19 cellular contexts compared by ENCODE assay signal in genomic region chr19:11942008-11942842, GRCh38. TPM values are rescaled to one million over a fixed set of nuclear protein-coding genes. Genes with fewer than 3 reads are reported as not detected.
DNase-seq lines count a peak whose midpoint lies in the region; ATAC-seq, FAIRE-seq and TF ChIP-seq lines count a peak whose summit lies in the region.
"Had no signal": no experiment of that assay in that cellular context is flagged by ENCODE, and none has a peak within 500 bp of the region (broad histone marks: within the 10 kb centered on the region; RNA-seq: fewer than 3 reads in every experiment).

No MANE protein-coding gene starts in this region.

- TF ChIP-seq CTCF in OCI-LY3 (IDR thresholded peaks at IDR 0.05; ENCODE audit: low read depth, low read length) (no peak), bronchial epithelial cell (IDR thresholded peaks at IDR 0.05; ENCODE audit: insufficient read depth, low read length, severe bottlenecking) (no peak)

- DNase-seq in bronchial epithelial cell (ENCODE audit: low read depth) (no peak), NCI-H1436 treated with DMSO at 0.1 percent for 48 hours (lab: John Stamatoyannopoulos, UW) (no peak)
- peak; percentile 48 for DNase-seq in stimulated activated naive B cell treated with anti-CD40 and anti-IgM and Interleukin-4, amounts not matched to agents 10 μg/mL and 1 μg/mL and 100 μg/mL, for 72 hours
- DNase-seq in activated CD4-positive, alpha-beta T cell treated with anti-CD3 and anti-CD28 coated beads for 4 hours: no peak
- DNase-seq: BE2C; CD8-positive, alpha-beta memory T cell; DND-41; GDM1; GOT3; HFFc6 had no signal

- no peaks in the 10 kb centered on the region for H3K27me3 ChIP-seq in BLaER1 treated with 17β-estradiol and CSF1 and Interleukin-3, amounts not matched to agents 10 nM and 100 nM
- no peaks in the 10 kb centered on the region for H3K27me3 ChIP-seq in OCI-LY3 (ENCODE audit: low read depth, low read length)
- H3K27me3 ChIP-seq in bronchial epithelial cell (ENCODE audit: control insufficient read depth, insufficient read depth, low read length): no peaks in the 10 kb centered on the region
- H3K27me3 ChIP-seq: BE2C had no signal

- peaks cover 9 to 13% of the 10 kb centered on the region in 2 donors for H3K4me1 Mint-ChIP-seq in stimulated activated naive B cell treated with anti-CD40 and anti-IgM and Interleukin-4, amounts not matched to agents 10 μg/mL and 1 μg/mL and 100 μg/mL, for 72 hours

- peak; percentile 13 for FAIRE-seq in bronchial epithelial cell (lab: Jason Lieb, UNC)
- FAIRE-seq: A204.1, GM18507 had no signal

- H3K4me3 ChIP-seq in BLaER1 treated with 17β-estradiol and CSF1 and Interleukin-3, amounts not matched to agents 10 nM and 100 nM: peak overlapping the region; percentile 16 to 54 (median 29); a peak in 15 of 20 replicates
- no peak overlapping the region for H3K4me3 ChIP-seq in OCI-LY3 (ENCODE audit: low read length)
- H3K4me3 ChIP-seq in bronchial epithelial cell (ENCODE audit: low read depth, low read length): no peak overlapping the region
- H3K4me3 ChIP-seq: HAP-1 had no signal

- H3K36me3 ChIP-seq in BLaER1 treated with 17β-estradiol and CSF1 and Interleukin-3, amounts not matched to agents 10 nM and 100 nM: peaks cover 90 to 94% (median 92%) of the 10 kb centered on the region in 11 experiments
- H3K36me3 ChIP-seq in OCI-LY3 (replicated peaks; ENCODE audit: low read depth, low read length) (peaks cover 71% of the 10 kb centered on the region), bronchial epithelial cell (ENCODE audit: control insufficient read depth, insufficient read depth, low read length) (peaks cover 5% of the 10 kb centered on the region)

- peaks cover 19 to 33% of the 10 kb centered on the region in 2 donors for H3K9me3 Mint-ChIP-seq in stimulated activated naive B cell treated with anti-CD40 and anti-IgM and Interleukin-4, amounts not matched to agents 10 μg/mL and 1 μg/mL and 100 μg/mL, for 72 hours

- peak overlapping the region in 1 of 2 donors; percentile 39 for H3K4me3 Mint-ChIP-seq in stimulated activated naive B cell treated with anti-CD40 and anti-IgM and Interleukin-4, amounts not matched to agents 10 μg/mL and 1 μg/mL and 100 μg/mL, for 72 hours
- H3K4me3 Mint-ChIP-seq: HFFc6, IgD-negative memory B cell had no signal

- no peak overlapping the region for H3K9ac ChIP-seq in BLaER1 treated with 17β-estradiol and CSF1 and Interleukin-3, amounts not matched to agents 10 nM and 100 nM
- no peak overlapping the region for H3K9ac ChIP-seq in OCI-LY3 (ENCODE audit: low read length)
- H3K9ac ChIP-seq: KMS-11 had no signal

- no peak overlapping the region for H3K27ac ChIP-seq in BLaER1 treated with 17β-estradiol and CSF1 and Interleukin-3, amounts not matched to agents 10 nM and 100 nM
- H3K27ac ChIP-seq in OCI-LY3 (ENCODE audit: low read length): 0 out of 2 replicates have a peak overlapping the region, but pooled peaks have one; percentile 25
- H3K27ac ChIP-seq: KMS-11 had no signal

- no peaks in the 10 kb centered on the region for H4K20me1 ChIP-seq in BLaER1 treated with 17β-estradiol and CSF1 and Interleukin-3, amounts not matched to agents 10 nM and 100 nM
- H4K20me1 ChIP-seq in OCI-LY3 (ENCODE audit: insufficient read depth, low read length): 0 out of 2 replicates have a peak, but pooled peaks cover 4% of the 10 kb centered on the region

- no peak overlapping the region for H3K4me2 ChIP-seq in BLaER1 treated with 17β-estradiol and CSF1 and Interleukin-3, amounts not matched to agents 10 nM and 100 nM
- H3K4me2 ChIP-seq in OCI-LY3 (ENCODE audit: low read length): no peak overlapping the region
- H3K4me2 ChIP-seq: KMS-11 had no signal

- no peak overlapping the region for H2AFZ ChIP-seq in OCI-LY3 (ENCODE audit: low read depth, low read length)

- H3K27ac Mint-ChIP-seq in stimulated activated naive B cell treated with anti-CD40 and anti-IgM and Interleukin-4, amounts not matched to agents 10 μg/mL and 1 μg/mL and 100 μg/mL, for 72 hours: peak overlapping the region; percentile 85
- H3K27ac Mint-ChIP-seq: CD8-positive, alpha-beta memory T cell; HFFc6 had no signal

- peak; percentile 73 to 92 for ATAC-seq in stimulated activated naive B cell treated with anti-CD40 and anti-IgM and Interleukin-4, amounts not matched to agents 10 μg/mL and 1 μg/mL and 100 μg/mL, for 72 hours (replicated peaks)
- ATAC-seq in HG02642 (IDR thresholded peaks at IDR 0.05; ENCODE audit: poor library complexity, unreplicated experiment): no peak

- H3K36me3 Mint-ChIP-seq in stimulated activated naive B cell treated with anti-CD40 and anti-IgM and Interleukin-4, amounts not matched to agents 10 μg/mL and 1 μg/mL and 100 μg/mL, for 72 hours: peaks cover 72 to 87% of the 10 kb centered on the region in 2 donors

- H3K79me2 ChIP-seq in OCI-LY3 (ENCODE audit: low read length): peaks cover 68% of the 10 kb centered on the region

- no peaks in the 10 kb centered on the region for H3K4me1 ChIP-seq in BLaER1 treated with 17β-estradiol and CSF1 and Interleukin-3, amounts not matched to agents 10 nM and 100 nM
- no peaks in the 10 kb centered on the region; the same call in 1 of the 2 replicates for H3K4me1 ChIP-seq in OCI-LY3 (ENCODE audit: low read length)
- H3K4me1 ChIP-seq: BE2C, Caco-2, HAP-1 had no signal

- H3K27me3 Mint-ChIP-seq in stimulated activated naive B cell treated with anti-CD40 and anti-IgM and Interleukin-4, amounts not matched to agents 10 μg/mL and 1 μg/mL and 100 μg/mL, for 72 hours: no peaks in the 10 kb centered on the region
- H3K27me3 Mint-ChIP-seq: CD8-positive, alpha-beta memory T cell; IgD-negative memory B cell had no signal

- peaks cover 94 to 96% (median 94%) of the 10 kb centered on the region in 11 experiments for H3K9me3 ChIP-seq in BLaER1 treated with 17β-estradiol and CSF1 and Interleukin-3, amounts not matched to agents 10 nM and 100 nM (replicated peaks in 1 of 11)
- H3K9me3 ChIP-seq in OCI-LY3 (ENCODE audit: insufficient read depth, low read length): peaks cover 65% of the 10 kb centered on the region

RNA-seq across cellular contexts. Expression of gene ZNF700, which starts 17.3 kb away (rescaled TPM):
- total RNA-seq in bronchial epithelial cell: 9.5 and 10.0 TPM in 2 replicates

RNA-seq across cellular contexts. Expression of gene ZNF763, which starts 22.6 kb away (rescaled TPM):
- total RNA-seq in bronchial epithelial cell: 0.79 and 1.3 TPM in 2 replicates

RNA-seq across cellular contexts. Expression of gene ZNF69, which starts 54.6 kb away (rescaled TPM):
- under 0.01 and 0.26 TPM in 2 replicates for total RNA-seq in bronchial epithelial cell

Comparison
In these comparisons a context has a peak if more than half of its experiments do, and no peak if none do; other contexts are left out.
1. H3K4me3 ChIP-seq: peak in BLaER1 treated with 17β-estradiol and CSF1 and Interleukin-3, amounts not matched to agents 10 nM and 100 nM (10 of 10); none in OCI-LY3 (single experiment) and bronchial epithelial cell (single experiment).